Comparison of ENCODE assay signal across 16 cellular contexts in genomic region chr2:149077861-149078260, GRCh38. TPM values are rescaled to one million over a fixed set of nuclear protein-coding genes. Genes with fewer than 3 reads are reported as not detected.
"Had no signal": no experiment of that assay in that cellular context is flagged by ENCODE, and none has a peak within 500 bp of the region (broad histone marks: within the 10 kb centered on the region; RNA-seq: fewer than 3 reads in every experiment).

No MANE protein-coding gene starts in this region.

- DNase-seq: activated B cell treated with CpG ODN at 0.5 μM for 24 hours; activated CD4-positive, alpha-beta T cell treated with anti-CD3 and anti-CD28 coated beads for 48 hours; activated CD8-positive, alpha-beta T cell treated with anti-CD3 and anti-CD28 coated beads for 36 hours; activated effector memory CD4-positive, alpha-beta T cell treated with anti-CD3 and anti-CD28 coated beads, Interleukin-2, amount 50 U/mL, for 16 hours; activated T-cell treated with anti-CD3 and anti-CD28 coated beads, Interleukin-2, amount 50 U/mL, for 4 hours; caudate nucleus; kidney glomerular epithelial cell; thyroid gland; uterus had no signal

- H3K9me3 ChIP-seq: thyroid gland, uterus had no signal

- H3K27me3 ChIP-seq: thyroid gland, uterus had no signal

- FAIRE-seq: colon had no signal

- H3K4me1 ChIP-seq: uterus had no signal

- H3K36me3 ChIP-seq: thyroid gland, uterus had no signal

- ATAC-seq: activated CD8-positive, alpha-beta T cell treated with anti-CD3 and anti-CD28 coated beads for 36 hours; activated naive CD4-positive, alpha-beta T cell treated with anti-CD3 and anti-CD28 coated beads, Interleukin-2, amount 50 U/mL, for 72 hours; activated T-cell treated with anti-CD3 and anti-CD28 coated beads, Interleukin-2, amount 50 U/mL, for 4 hours; esophagus mucosa; stimulated activated memory B cell treated with anti-CD40 and anti-IgM and Interleukin-4, amounts not matched to agents 10 μg/mL and 1 μg/mL and 100 μg/mL, for 72 hours had no signal

- H3K27ac ChIP-seq: parathyroid adenoma, thyroid gland, uterus had no signal

- H2AFZ ChIP-seq: parathyroid adenoma had no signal

- H3K4me3 ChIP-seq: thyroid gland, uterus had no signal

- H3K79me2 ChIP-seq: parathyroid adenoma had no signal

- H3K9ac ChIP-seq: parathyroid adenoma had no signal

RNA-seq across cellular contexts. Expression of gene LYPD6B, which starts 39.4 kb away (rescaled TPM):
- total RNA-seq: activated CD8-positive, alpha-beta T cell treated with anti-CD3 and anti-CD28 coated beads for 36 hours; activated naive CD4-positive, alpha-beta T cell treated with anti-CD3 and anti-CD28 coated beads, Interleukin-2, amount 50 U/mL, for 72 hours; activated T-cell treated with anti-CD3 and anti-CD28 coated beads, Interleukin-2, amount 50 U/mL, for 4 hours; mesenteric fat pad; T-helper 1 cell treated with Interleukin-12 subunit alpha and Interleukin-12 subunit beta and Interleukin-4 antibody, amounts not matched to agents 30 ng/mL and 1 ng/mL, for 36 hours had no signal
